Comparison of ENCODE assay signal across 8 cellular contexts in genomic region chr3:99818818-99819217, GRCh38. TPM values are rescaled to one million over a fixed set of nuclear protein-coding genes. Genes with fewer than 3 reads are reported as not detected.
A peak's percentile ranks its signal among the peaks of the same experiment; 100 is the strongest.
DNase-seq lines count a peak whose midpoint lies in the region; ATAC-seq and TF ChIP-seq lines count a peak whose summit lies in the region.

No MANE protein-coding gene starts in this region.

- CTCF ChIA-PET in activated naive CD4-positive, alpha-beta T cell treated with anti-CD3 and anti-CD28 coated beads, Interleukin-2, amount 10 ng/mL, durations not matched to agents 7 days and 5 days (lab: Charles Lee) = interaction anchor here (1.8 kb wide), 1 partner anchor 13 kb away, joined by 8 read pairs; no protein-coding TSS in a partner anchor
- CTCF ChIA-PET in activated CD8-positive, alpha-beta T cell treated with anti-CD3 and anti-CD28 coated beads for 36 hours (lab: Charles Lee) = interaction anchor here (0.9 to 1.0 kb wide), 2 partner anchors 10 to 280 kb away, joined by 3 to 4 read pairs; no protein-coding TSS in a partner anchor

- peak overlapping the region; percentile 96 for H3K27ac Mint-ChIP-seq in activated naive CD4-positive, alpha-beta T cell treated with anti-CD3 and anti-CD28 coated beads, Interleukin-2, amount 10 ng/mL, durations not matched to agents 7 days and 5 days
- H3K27ac Mint-ChIP-seq in activated CD8-positive, alpha-beta T cell treated with anti-CD3 and anti-CD28 coated beads for 36 hours = peak overlapping the region; percentile 96
- H3K27ac Mint-ChIP-seq in immature natural killer cell = peak overlapping the region; percentile 96 to 100 (median 99)

- TF ChIP-seq CTCF in activated CD8-positive, alpha-beta T cell treated with anti-CD3 and anti-CD28 coated beads for 36 hours (IDR thresholded peaks at IDR 0.05) = no peak
- no peak for TF ChIP-seq CTCF in upper lobe of right lung (IDR thresholded peaks at IDR 0.05)

- no peak for DNase-seq in activated naive CD4-positive, alpha-beta T cell treated with anti-CD3 and anti-CD28 coated beads, Interleukin-2, amount 10 ng/mL, durations not matched to agents 7 days and 5 days
- no peak for DNase-seq in activated naive CD4-positive, alpha-beta T cell treated with anti-CD3 and anti-CD28 coated beads, Interleukin-2, amount 50 U/mL, for 16 hours
- no peak for DNase-seq in activated CD8-positive, alpha-beta T cell treated with anti-CD3 and anti-CD28 coated beads for 36 hours
- DNase-seq in immature natural killer cell = no peak
- DNase-seq in upper lobe of right lung = no peak
- no peak for DNase-seq in NCI-H146 (lab: John Stamatoyannopoulos, UW)
- no peak for DNase-seq in hypothalamus (lab: John Stamatoyannopoulos, UW)
- no peak for DNase-seq in effector CD4-positive, alpha-beta T cell

- peaks cover 12% of the 10 kb centered on the region for H3K4me1 ChIP-seq in upper lobe of right lung

- H3K9me3 Mint-ChIP-seq in activated naive CD4-positive, alpha-beta T cell treated with anti-CD3 and anti-CD28 coated beads, Interleukin-2, amount 10 ng/mL, durations not matched to agents 7 days and 5 days = no peaks in the 10 kb centered on the region
- no peaks in the 10 kb centered on the region for H3K9me3 Mint-ChIP-seq in activated CD8-positive, alpha-beta T cell treated with anti-CD3 and anti-CD28 coated beads for 36 hours
- H3K9me3 Mint-ChIP-seq in immature natural killer cell = no peaks in the 10 kb centered on the region

- H3K4me1 Mint-ChIP-seq in activated naive CD4-positive, alpha-beta T cell treated with anti-CD3 and anti-CD28 coated beads, Interleukin-2, amount 10 ng/mL, durations not matched to agents 7 days and 5 days = peaks cover 37% of the 10 kb centered on the region
- H3K4me1 Mint-ChIP-seq in activated CD8-positive, alpha-beta T cell treated with anti-CD3 and anti-CD28 coated beads for 36 hours (ENCODE audit: low read depth) = peaks cover 46% of the 10 kb centered on the region
- peaks cover 25 to 28% of the 10 kb centered on the region in 2 donors for H3K4me1 Mint-ChIP-seq in immature natural killer cell

- H3K27me3 ChIP-seq in upper lobe of right lung = no peaks in the 10 kb centered on the region

- no peak for ATAC-seq in activated CD8-positive, alpha-beta T cell treated with anti-CD3 and anti-CD28 coated beads for 36 hours
- no peak for ATAC-seq in upper lobe of right lung

- no peaks in the 10 kb centered on the region for H3K27me3 Mint-ChIP-seq in activated naive CD4-positive, alpha-beta T cell treated with anti-CD3 and anti-CD28 coated beads, Interleukin-2, amount 10 ng/mL, durations not matched to agents 7 days and 5 days
- no peaks in the 10 kb centered on the region for H3K27me3 Mint-ChIP-seq in activated CD8-positive, alpha-beta T cell treated with anti-CD3 and anti-CD28 coated beads for 36 hours
- H3K27me3 Mint-ChIP-seq in immature natural killer cell (ENCODE audit: low read depth in 3 of 3) = peaks cover 4 to 13% (median 12%) of the 10 kb centered on the region in 3 donors

- H3K27ac ChIP-seq in upper lobe of right lung = no peak overlapping the region

- no peaks in the 10 kb centered on the region for H3K36me3 ChIP-seq in upper lobe of right lung

- POLR2A ChIA-PET in activated CD8-positive, alpha-beta T cell treated with anti-CD3 and anti-CD28 coated beads for 36 hours (lab: Charles Lee) = interaction anchor here (0.6 to 1.6 kb wide), 3 partner anchors 15 to 255 kb away, joined by 3 to 5 read pairs (median 3); no protein-coding TSS in a partner anchor

- H3K9me3 ChIP-seq in upper lobe of right lung = no peaks in the 10 kb centered on the region

- no peaks in the 10 kb centered on the region for H3K36me3 Mint-ChIP-seq in activated naive CD4-positive, alpha-beta T cell treated with anti-CD3 and anti-CD28 coated beads, Interleukin-2, amount 10 ng/mL, durations not matched to agents 7 days and 5 days
- H3K36me3 Mint-ChIP-seq in activated CD8-positive, alpha-beta T cell treated with anti-CD3 and anti-CD28 coated beads for 36 hours (ENCODE audit: low read depth) = peaks cover 24% of the 10 kb centered on the region
- peaks cover 0 to 4% (median 0%) of the 10 kb centered on the region in 3 donors for H3K36me3 Mint-ChIP-seq in immature natural killer cell

- intact Hi-C loops in activated CD8-positive, alpha-beta T cell treated with anti-CD3 and anti-CD28 coated beads for 36 hours (cut with micrococcal nuclease) = no loop called here
- intact Hi-C loops in upper lobe of right lung (cut with DNase I) = no loop called here

- peak overlapping the region; percentile 72 for H3K4me3 ChIP-seq in upper lobe of right lung

- peak overlapping the region; percentile 92 for H3K4me3 Mint-ChIP-seq in activated naive CD4-positive, alpha-beta T cell treated with anti-CD3 and anti-CD28 coated beads, Interleukin-2, amount 10 ng/mL, durations not matched to agents 7 days and 5 days
- peak overlapping the region; percentile 94 for H3K4me3 Mint-ChIP-seq in activated CD8-positive, alpha-beta T cell treated with anti-CD3 and anti-CD28 coated beads for 36 hours
- peak overlapping the region; percentile 44 to 100 (median 97) for H3K4me3 Mint-ChIP-seq in immature natural killer cell

RNA-seq across cellular contexts. Expression of gene CMSS1, which starts 1.2 kb away (rescaled TPM):
- total RNA-seq in activated CD8-positive, alpha-beta T cell treated with anti-CD3 and anti-CD28 coated beads for 36 hours = 100 to 1,000 TPM in 1 of 2 experiments, 10 to 100 TPM in 1; 93.9 to 110 TPM
- polyA plus RNA-seq in immature natural killer cell = 10 to 100 TPM; 12.1 to 13.4 (median 12.8) TPM
- total RNA-seq in upper lobe of right lung = 20.6 TPM
